Comparison of ENCODE assay signal across 10 cellular contexts in genomic region chr9:92151691-92152393, GRCh38. TPM values are rescaled to one million over a fixed set of nuclear protein-coding genes. Genes with fewer than 3 reads are reported as not detected.
A peak's percentile ranks its signal among the peaks of the same experiment; 100 is the strongest.
DNase-seq lines count a peak whose midpoint lies in the region; TF ChIP-seq lines count a peak whose summit lies in the region.
"Had no signal": no experiment of that assay in that cellular context is flagged by ENCODE, and none has a peak within 500 bp of the region (broad histone marks: within the 10 kb centered on the region; RNA-seq: fewer than 3 reads in every experiment).

No MANE protein-coding gene starts in this region.

- DNase-seq in NCI-H510A treated with DMSO at 0.1 percent for 48 hours (lab: John Stamatoyannopoulos, UW) = peak; percentile 18
- no peak for DNase-seq in NCI-H510A (lab: John Stamatoyannopoulos, UW)
- peak; percentile 65 for DNase-seq in RPMI7951 (ENCODE audit: low read depth)
- peak; percentile 42 for DNase-seq in fibroblast of gingiva (ENCODE audit: low read depth)
- DNase-seq in thyroid gland = peak; percentile 68 to 72
- no peak for DNase-seq in CD14-positive monocyte (ENCODE audit: low spot score)
- DNase-seq in SKM-1 (lab: John Stamatoyannopoulos, UW; ENCODE audit: unreplicated experiment) = no peak
- DNase-seq in activated naive CD4-positive, alpha-beta T cell treated with anti-CD3 and anti-CD28 coated beads for 36 hours = no peak
- DNase-seq: activated naive CD8-positive, alpha-beta T cell treated with anti-CD3 and anti-CD28 coated beads, Interleukin-2, amount 50 U/mL, for 24 hours had no signal

- no peaks in the 10 kb centered on the region for H3K9me3 ChIP-seq in thyroid gland
- H3K9me3 ChIP-seq: BLaER1 had no signal

- 61 to 64% methylated on average over 15 of the region's 15 CpGs for WGBS in thyroid gland, 2 donors

- no peak overlapping the region for H3K27ac Mint-ChIP-seq in CD14-positive monocyte
- no peak overlapping the region for H3K27ac Mint-ChIP-seq in activated naive CD4-positive, alpha-beta T cell treated with anti-CD3 and anti-CD28 coated beads for 36 hours
- H3K27ac Mint-ChIP-seq: activated naive CD8-positive, alpha-beta T cell treated with anti-CD3 and anti-CD28 coated beads, Interleukin-2, amount 50 U/mL, for 24 hours had no signal

- H3K4me1 ChIP-seq in thyroid gland = peaks cover 0 to 7% of the 10 kb centered on the region in 2 donors

- peaks cover 2 to 8% (median 4%) of the 10 kb centered on the region in 3 donors for H3K27me3 Mint-ChIP-seq in CD14-positive monocyte (ENCODE audit: low read depth in 3 of 3)
- peaks cover 7% of the 10 kb centered on the region for H3K27me3 Mint-ChIP-seq in activated naive CD4-positive, alpha-beta T cell treated with anti-CD3 and anti-CD28 coated beads for 36 hours (ENCODE audit: low read depth)

- intact Hi-C loops in thyroid gland (cut with DNase I) (no loop called here), CD14-positive monocyte (cut with micrococcal nuclease) (no loop called here)
- intact Hi-C loops in activated naive CD4-positive, alpha-beta T cell treated with anti-CD3 and anti-CD28 coated beads for 36 hours (cut with micrococcal nuclease) = no loop called here

- peaks cover 8% of the 10 kb centered on the region for H3K4me1 Mint-ChIP-seq in CD14-positive monocyte
- H3K4me1 Mint-ChIP-seq in activated naive CD4-positive, alpha-beta T cell treated with anti-CD3 and anti-CD28 coated beads for 36 hours (ENCODE audit: low read depth) = peaks cover 4% of the 10 kb centered on the region
- H3K4me1 Mint-ChIP-seq: activated naive CD8-positive, alpha-beta T cell treated with anti-CD3 and anti-CD28 coated beads, Interleukin-2, amount 50 U/mL, for 24 hours had no signal

- no peaks in the 10 kb centered on the region for H3K27me3 ChIP-seq in thyroid gland
- H3K27me3 ChIP-seq: BLaER1 had no signal

- TF ChIP-seq POLR2A in thyroid gland (IDR thresholded peaks at IDR 0.05) = no peak

- no peaks in the 10 kb centered on the region for H3K36me3 Mint-ChIP-seq in CD14-positive monocyte
- no peaks in the 10 kb centered on the region for H3K36me3 Mint-ChIP-seq in activated naive CD4-positive, alpha-beta T cell treated with anti-CD3 and anti-CD28 coated beads for 36 hours (ENCODE audit: low read depth)

- H3K4me3 ChIP-seq in thyroid gland (replicated peaks in 1 of 3) = no peak overlapping the region
- H3K4me3 ChIP-seq: BLaER1 had no signal

- H3K27ac ChIP-seq in thyroid gland = no peak overlapping the region
- H3K27ac ChIP-seq: BLaER1 had no signal

- CTCF ChIA-PET in activated naive CD4-positive, alpha-beta T cell treated with anti-CD3 and anti-CD28 coated beads for 36 hours (lab: Charles Lee) = interaction anchor here (1.1 kb wide), 1 partner anchor 13 kb away, joined by 3 read pairs; no protein-coding TSS in a partner anchor

- TF ChIP-seq CTCF in thyroid gland (IDR thresholded peaks at IDR 0.05) (no peak), CD14-positive monocyte (IDR thresholded peaks at IDR 0.05) (no peak)

- no peaks in the 10 kb centered on the region for H3K36me3 ChIP-seq in thyroid gland
- H3K36me3 ChIP-seq: BLaER1 had no signal

- no peaks in the 10 kb centered on the region for H3K9me3 Mint-ChIP-seq in CD14-positive monocyte
- H3K9me3 Mint-ChIP-seq in activated naive CD4-positive, alpha-beta T cell treated with anti-CD3 and anti-CD28 coated beads for 36 hours = no peaks in the 10 kb centered on the region
- H3K9me3 Mint-ChIP-seq: activated naive CD8-positive, alpha-beta T cell treated with anti-CD3 and anti-CD28 coated beads, Interleukin-2, amount 50 U/mL, for 24 hours had no signal

- no peak overlapping the region for H3K4me3 Mint-ChIP-seq in CD14-positive monocyte
- H3K4me3 Mint-ChIP-seq in activated naive CD4-positive, alpha-beta T cell treated with anti-CD3 and anti-CD28 coated beads for 36 hours = no peak overlapping the region
- H3K4me3 Mint-ChIP-seq: activated naive CD8-positive, alpha-beta T cell treated with anti-CD3 and anti-CD28 coated beads, Interleukin-2, amount 50 U/mL, for 24 hours had no signal

RNA-seq across cellular contexts. Expression of gene SPTLC1, which starts 36.6 kb away (rescaled TPM):
- total RNA-seq in RPMI7951 (2014; rRNA removed; shearing (Covaris generic)) = 73.2 and 87.7 TPM in 2 replicates
- 100 to 1,000 TPM; 124 to 132 (median 127) TPM for total RNA-seq in thyroid gland
- polyA plus RNA-seq in CD14-positive monocyte = 10 to 100 TPM; 80.0 to 92.4 TPM
- total RNA-seq in activated naive CD4-positive, alpha-beta T cell treated with anti-CD3 and anti-CD28 coated beads for 36 hours = 10 to 100 TPM; 32.0 to 38.4 TPM

Comparison
In these comparisons a context has a peak if more than half of its experiments do, and no peak if none do; other contexts are left out.
1. DNase-seq: peak in NCI-H510A treated with DMSO at 0.1 percent for 48 hours (single experiment), RPMI7951 (single experiment), fibroblast of gingiva (single experiment) and thyroid gland (2 of 2); none in NCI-H510A (single experiment), CD14-positive monocyte (single experiment), SKM-1 (single experiment) and activated naive CD4-positive, alpha-beta T cell treated with anti-CD3 and anti-CD28 coated beads for 36 hours (single experiment).